1 cellular context compared by ENCODE assay signal in the genomic region with DNA sequence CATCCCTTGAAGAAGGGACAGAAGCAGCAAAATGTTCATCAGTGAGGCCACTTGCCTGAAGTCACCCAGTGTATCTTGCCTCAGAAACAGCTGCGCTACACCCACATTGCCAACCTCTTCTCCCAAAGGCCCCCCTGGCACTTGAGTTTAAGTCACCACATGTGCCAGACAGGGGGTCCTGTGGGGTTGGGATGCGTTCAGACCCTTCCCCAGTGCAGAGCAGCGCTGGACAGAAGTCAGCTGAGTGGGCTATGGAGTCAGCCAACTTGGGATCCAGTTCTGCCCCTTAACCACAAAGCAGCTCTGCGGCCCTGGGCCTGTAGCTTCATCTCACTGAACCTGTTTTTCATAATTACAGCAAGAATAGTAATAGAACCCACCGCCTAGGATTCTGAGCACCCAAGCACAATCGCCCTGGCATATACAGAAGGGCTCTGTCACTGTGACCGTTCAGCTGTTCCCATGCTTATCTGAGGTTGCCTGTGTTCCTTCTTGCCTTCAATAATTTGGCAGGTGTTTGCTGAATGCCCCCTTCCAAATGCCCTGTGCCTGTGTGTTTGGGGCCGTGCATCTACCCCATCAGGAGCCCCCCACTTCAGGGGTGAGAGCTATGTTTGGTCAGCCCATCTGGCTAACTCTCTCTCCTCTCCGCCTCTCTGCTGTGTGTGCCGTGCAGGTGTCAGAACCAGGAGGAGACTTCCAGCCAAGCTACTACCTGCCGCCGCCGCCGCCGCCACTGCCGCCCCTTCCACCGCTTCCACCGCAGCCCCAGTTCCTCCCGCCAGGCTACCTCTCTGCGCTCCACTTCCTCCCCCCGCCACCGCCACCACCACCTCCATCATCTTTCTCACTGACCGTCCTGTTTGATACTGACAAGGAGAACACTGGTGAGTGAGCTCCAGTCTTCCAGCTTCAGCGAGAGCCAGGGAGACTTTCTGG.
TF ChIP-seq lines count a peak whose summit lies in the region.

No MANE protein-coding gene starts in this region.

TF ChIP-seq in IMR-90, 13 proteins besides CTCF, POLR2A, EP300 and RAD21:
- TF ChIP-seq CEBPB (IDR thresholded peaks at IDR 0.05; ENCODE audit: low read depth, low read length): no peak
- TF ChIP-seq RFX5 (IDR thresholded peaks at IDR 0.05; ENCODE audit: low read depth, low read length): no peak
- TF ChIP-seq SMC3 (IDR thresholded peaks at IDR 0.05; ENCODE audit: low read depth, low read length): no peak
